Comparison of ENCODE assay signal across 8 cellular contexts in genomic region chr7:32860096-32860495, GRCh38.
"Had no signal": no experiment of that assay in that cellular context is flagged by ENCODE, and none has a peak within 500 bp of the region (broad histone marks: within the 10 kb centered on the region; RNA-seq: fewer than 3 reads in every experiment).

No MANE protein-coding gene starts in this region.

- FAIRE-seq: G401.6, GM12878, GM12891, GM12892, GM18507, GM19239 had no signal

- H3K4me3 ChIP-seq: GM12878 had no signal

- DNase-seq: GDM1, GF-D8 had no signal

- ATAC-seq: GM12878 had no signal
